26 cellular contexts compared by ENCODE assay signal in the genomic region with DNA sequence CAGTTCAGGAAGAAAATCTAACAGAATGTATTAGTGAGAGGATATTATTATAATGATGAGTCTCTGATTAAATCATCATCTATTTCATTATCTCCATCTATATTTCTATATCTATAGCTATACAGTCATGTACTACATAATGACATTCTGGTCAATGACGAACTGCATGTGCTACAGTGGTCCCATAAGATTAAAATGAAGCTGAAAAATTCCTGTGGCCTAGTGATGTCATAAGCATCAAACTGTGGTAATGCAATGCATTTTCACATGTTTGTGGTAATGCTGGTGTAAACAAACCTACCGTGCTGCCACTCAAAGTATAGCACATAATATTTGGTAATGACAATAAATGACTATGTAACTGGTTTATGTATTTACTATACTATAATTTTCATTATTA.
"Had no signal": no experiment of that assay in that cellular context is flagged by ENCODE, and none has a peak within 500 bp of the region (broad histone marks: within the 10 kb centered on the region; RNA-seq: fewer than 3 reads in every experiment).

No MANE protein-coding gene starts in this region.

- FAIRE-seq: endothelial cell of umbilical vein had no signal

- H3K4me3 Mint-ChIP-seq: activated naive CD8-positive, alpha-beta T cell; activated T-cell treated with anti-CD3 and anti-CD28 coated beads, Interleukin-2, amount 50 U/mL, for 24 hours; activated T-helper 17 cell treated with anti-CD3 and anti-CD28 coated beads, Interleukin-2, amount 50 U/mL, for 72 hours; brain; effector memory CD8-positive, alpha-beta T cell; naive B cell; stimulated activated naive B cell treated with anti-CD40 and anti-IgM and Interleukin-4, amounts not matched to agents 10 μg/mL and 1 μg/mL and 100 μg/mL, for 72 hours had no signal

- ATAC-seq: activated T-helper 17 cell treated with anti-CD3 and anti-CD28 coated beads, Interleukin-2, amount 50 U/mL, for 72 hours; effector memory CD8-positive, alpha-beta T cell; esophagus mucosa; lower lobe of right lung; stimulated activated naive B cell treated with anti-CD40 and anti-IgM and Interleukin-4, amounts not matched to agents 10 μg/mL and 1 μg/mL and 100 μg/mL, for 72 hours had no signal

- H3K36me3 ChIP-seq: lower lobe of right lung, sigmoid colon, transverse colon, uterus had no signal

- DNase-seq: activated CD4-positive, alpha-beta T cell treated with anti-CD3 and anti-CD28 coated beads, Interleukin-2, amount 50 U/mL, for 4 hours; activated CD8-positive, alpha-beta memory T cell treated with anti-CD3 and anti-CD28 coated beads for 24 hours; activated CD8-positive, alpha-beta memory T cell treated with anti-CD3 and anti-CD28 coated beads, Interleukin-2, amount 50 U/mL, for 4 hours; activated T-cell treated with anti-CD3 and anti-CD28 coated beads, Interleukin-2, amount 50 U/mL, for 24 hours; amniotic stem cell; central memory CD4-positive, alpha-beta T cell; effector memory CD8-positive, alpha-beta T cell; foreskin fibroblast; kidney; lower lobe of right lung; naive B cell; nucleus accumbens; posterior cingulate gyrus; sigmoid colon; stimulated activated CD4-positive, alpha-beta T cell treated with anti-CD3 and anti-CD28 coated beads, Interleukin-2, amount 100 ng/mL, for 48 hours; stimulated activated CD8-positive, alpha-beta memory T cell treated with anti-CD3 and anti-CD28 coated beads, Interleukin-4, amount 100 ng/mL, for 48 hours; stimulated activated naive B cell treated with anti-CD40 and anti-IgM and Interleukin-4, amounts not matched to agents 10 μg/mL and 1 μg/mL and 100 μg/mL, for 72 hours; T-helper 9 cell; transverse colon; uterus had no signal

- H3K36me3 Mint-ChIP-seq: activated naive CD8-positive, alpha-beta T cell; brain; naive B cell; stimulated activated naive B cell treated with anti-CD40 and anti-IgM and Interleukin-4, amounts not matched to agents 10 μg/mL and 1 μg/mL and 100 μg/mL, for 72 hours had no signal

- H3K27ac Mint-ChIP-seq: activated naive CD8-positive, alpha-beta T cell; activated T-cell treated with anti-CD3 and anti-CD28 coated beads, Interleukin-2, amount 50 U/mL, for 24 hours; activated T-helper 17 cell treated with anti-CD3 and anti-CD28 coated beads, Interleukin-2, amount 50 U/mL, for 72 hours; brain; effector memory CD8-positive, alpha-beta T cell; naive B cell; stimulated activated naive B cell treated with anti-CD40 and anti-IgM and Interleukin-4, amounts not matched to agents 10 μg/mL and 1 μg/mL and 100 μg/mL, for 72 hours had no signal

- H3K4me1 ChIP-seq: lower lobe of right lung, sigmoid colon, transverse colon, uterus had no signal

- H3K4me3 ChIP-seq: lower lobe of right lung, sigmoid colon, smooth muscle cell, transverse colon, uterus had no signal

- H3K27ac ChIP-seq: lower lobe of right lung, sigmoid colon, transverse colon, uterus had no signal

- H3K27me3 Mint-ChIP-seq: activated naive CD8-positive, alpha-beta T cell; activated T-cell treated with anti-CD3 and anti-CD28 coated beads, Interleukin-2, amount 50 U/mL, for 24 hours; activated T-helper 17 cell treated with anti-CD3 and anti-CD28 coated beads, Interleukin-2, amount 50 U/mL, for 72 hours; brain; effector memory CD8-positive, alpha-beta T cell; naive B cell; stimulated activated naive B cell treated with anti-CD40 and anti-IgM and Interleukin-4, amounts not matched to agents 10 μg/mL and 1 μg/mL and 100 μg/mL, for 72 hours had no signal

- H3K9me3 ChIP-seq: transverse colon, uterus had no signal

- H3K27me3 ChIP-seq: sigmoid colon, transverse colon, uterus had no signal

- H3K4me1 Mint-ChIP-seq: activated T-helper 17 cell treated with anti-CD3 and anti-CD28 coated beads, Interleukin-2, amount 50 U/mL, for 72 hours; brain; naive B cell; stimulated activated naive B cell treated with anti-CD40 and anti-IgM and Interleukin-4, amounts not matched to agents 10 μg/mL and 1 μg/mL and 100 μg/mL, for 72 hours had no signal
